12 cellular contexts compared by ENCODE assay signal in the genomic region with DNA sequence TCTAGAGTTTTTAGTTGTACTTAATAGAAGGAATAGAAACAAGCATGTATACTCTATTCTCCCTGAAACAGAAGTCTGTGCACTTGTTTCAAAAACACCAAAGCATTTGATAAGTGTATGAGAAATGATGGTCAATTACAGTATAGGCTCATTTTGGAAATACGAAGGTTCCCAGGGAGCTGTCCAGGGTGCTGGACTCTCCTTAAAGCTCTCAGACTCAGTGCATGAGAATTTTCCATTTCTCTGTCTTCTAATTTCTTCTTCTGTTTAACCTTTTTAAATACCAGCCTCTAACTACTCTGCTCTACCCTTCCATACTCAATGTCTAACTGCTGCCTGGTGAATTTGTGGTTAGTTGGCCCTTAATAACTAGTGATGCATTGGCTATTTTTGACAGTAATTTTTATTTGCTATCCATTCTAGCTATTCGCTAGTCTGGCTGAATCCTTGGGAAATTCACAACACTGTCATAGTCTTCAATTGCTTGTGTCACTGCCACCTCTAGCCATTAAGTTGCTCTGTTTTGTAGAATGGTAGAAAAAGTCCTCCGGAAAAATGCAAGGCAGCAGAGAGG.
DNase-seq lines count a peak whose midpoint lies in the region; ATAC-seq, FAIRE-seq and TF ChIP-seq lines count a peak whose summit lies in the region.
"Had no signal": no experiment of that assay in that cellular context is flagged by ENCODE, and none has a peak within 500 bp of the region (broad histone marks: within the 10 kb centered on the region; RNA-seq: fewer than 3 reads in every experiment).

No MANE protein-coding gene starts in this region.

- no peak overlapping the region for H2AFZ ChIP-seq in Karpas-422 (ENCODE audit: low read length)
- no peak overlapping the region for H2AFZ ChIP-seq in K562 (ENCODE audit: low read depth, low read length)

- H3K36me3 Mint-ChIP-seq in activated CD4-positive, alpha-beta T cell treated with anti-CD3 and anti-CD28 coated beads, Interleukin-2, amount 10 ng/mL, durations not matched to agents 24 days and 14 days (ENCODE audit: low read depth), result no peaks in the 10 kb centered on the region
- no peaks in the 10 kb centered on the region for H3K36me3 Mint-ChIP-seq in nephron progenitor cell (ENCODE audit: low read depth)

- no peak for ATAC-seq in K562
- ATAC-seq in GM21619 (IDR thresholded peaks at IDR 0.05; ENCODE audit: unreplicated experiment), result no peak
- ATAC-seq: left cardiac atrium had no signal

- H3K9ac ChIP-seq in Karpas-422 (ENCODE audit: low read length) (no peak overlapping the region), K562 (ENCODE audit: insufficient read depth in 1 of 2, low read depth in 2 of 2, low read length in 2 of 2) (no peak overlapping the region)

- TF ChIP-seq RAD21 in K562 (CRISPR knock-in tag; conservative IDR thresholded peaks at IDR 0.05 in 1 of 2, IDR thresholded peaks at IDR 0.05 in 1 of 2), result no peak

- TF ChIP-seq CTCF in K562 (IDR thresholded peaks at IDR 0.05 in 2 of 3, conservative IDR thresholded peaks at IDR 0.05 in 1 of 3; ENCODE audit: insufficient read depth in 2 of 3, low read depth in 1 of 3, low read length in 3 of 3) (no peak), nephron progenitor cell (IDR thresholded peaks at IDR 0.05) (no peak)

- no peaks in the 10 kb centered on the region for H3K79me2 ChIP-seq in Karpas-422 (ENCODE audit: low read length)
- H3K79me2 ChIP-seq in K562 (ENCODE audit: control insufficient read depth, insufficient read depth, low read length), result no peaks in the 10 kb centered on the region

- H3K27me3 Mint-ChIP-seq in activated CD4-positive, alpha-beta T cell treated with anti-CD3 and anti-CD28 coated beads, Interleukin-2, amount 10 ng/mL, durations not matched to agents 24 days and 14 days, result no peaks in the 10 kb centered on the region
- peaks cover 33% of the 10 kb centered on the region for H3K27me3 Mint-ChIP-seq in nephron progenitor cell (ENCODE audit: low read depth, poor library complexity)

- H3K4me1 Mint-ChIP-seq in activated CD4-positive, alpha-beta T cell treated with anti-CD3 and anti-CD28 coated beads, Interleukin-2, amount 10 ng/mL, durations not matched to agents 24 days and 14 days, result no peaks in the 10 kb centered on the region
- no peaks in the 10 kb centered on the region for H3K4me1 Mint-ChIP-seq in nephron progenitor cell

- no peaks in the 10 kb centered on the region for H3K9me3 Mint-ChIP-seq in activated CD4-positive, alpha-beta T cell treated with anti-CD3 and anti-CD28 coated beads, Interleukin-2, amount 10 ng/mL, durations not matched to agents 24 days and 14 days
- H3K9me3 Mint-ChIP-seq in nephron progenitor cell, result no peaks in the 10 kb centered on the region

- POLR2A ChIA-PET in K562 (lab: Yijun Ruan, JAX), result no interaction called here

- H3K27ac ChIP-seq in Karpas-422 (ENCODE audit: low read length) (no peak overlapping the region), K562 (ENCODE audit: extremely low read depth, low read depth, low read length) (no peak overlapping the region)
- H3K27ac ChIP-seq: thyroid gland had no signal

- H3K4me3 Mint-ChIP-seq in activated CD4-positive, alpha-beta T cell treated with anti-CD3 and anti-CD28 coated beads, Interleukin-2, amount 10 ng/mL, durations not matched to agents 24 days and 14 days, result no peak overlapping the region
- H3K4me3 Mint-ChIP-seq in nephron progenitor cell, result no peak overlapping the region

- no peaks in the 10 kb centered on the region for H3K9me3 ChIP-seq in Karpas-422 (ENCODE audit: low read length)
- no peaks in the 10 kb centered on the region for H3K9me3 ChIP-seq in K562 (replicated peaks; ENCODE audit: control insufficient read depth, insufficient read depth, low read depth, low read length)
- H3K9me3 ChIP-seq: thyroid gland had no signal

- H3K27me3 ChIP-seq in Karpas-422 (ENCODE audit: low read length) (0 out of 2 replicates have a peak, but pooled peaks cover 2% of the 10 kb centered on the region), K562 (ENCODE audit: control insufficient read depth in 2 of 2, insufficient read depth in 2 of 2, low read length in 2 of 2) (no peaks in the 10 kb centered on the region)
- H3K27me3 ChIP-seq: thyroid gland had no signal

- H3K4me1 ChIP-seq in Karpas-422 (ENCODE audit: low read length) (no peaks in the 10 kb centered on the region), K562 (replicated peaks in 1 of 2; ENCODE audit: control insufficient read depth in 2 of 2, insufficient read depth in 2 of 2, low read length in 2 of 2) (no peaks in the 10 kb centered on the region)
- H3K4me1 ChIP-seq: thyroid gland had no signal

- TF ChIP-seq EP300 in K562 (IDR thresholded peaks at IDR 0.05; ENCODE audit: low read length), result no peak

- H3K36me3 ChIP-seq in Karpas-422 (ENCODE audit: insufficient read depth, low read length) (no peaks in the 10 kb centered on the region), K562 (ENCODE audit: control insufficient read depth, insufficient read depth, low read length) (no peaks in the 10 kb centered on the region)
- H3K36me3 ChIP-seq: thyroid gland had no signal

- H3K27ac Mint-ChIP-seq in activated CD4-positive, alpha-beta T cell treated with anti-CD3 and anti-CD28 coated beads, Interleukin-2, amount 10 ng/mL, durations not matched to agents 24 days and 14 days, result no peak overlapping the region
- no peak overlapping the region for H3K27ac Mint-ChIP-seq in nephron progenitor cell

- H3K4me3 ChIP-seq in Karpas-422 (ENCODE audit: low read length), result no peak overlapping the region
- no peak overlapping the region for H3K4me3 ChIP-seq in K562
- H3K4me3 ChIP-seq: thyroid gland had no signal

- H3K4me2 ChIP-seq in Karpas-422 (ENCODE audit: low read depth, low read length, poor library complexity, severe bottlenecking), result no peak overlapping the region
- H3K4me2 ChIP-seq in K562 (ENCODE audit: insufficient read depth, low read length), result no peak overlapping the region

- H3K9me2 ChIP-seq in Karpas-422 (replicated peaks; ENCODE audit: insufficient read depth, low read length), result no peaks in the 10 kb centered on the region

- no peaks in the 10 kb centered on the region for H4K20me1 ChIP-seq in Karpas-422 (ENCODE audit: insufficient read depth, low read depth, low read length)
- H4K20me1 ChIP-seq in K562 (replicated peaks; ENCODE audit: control insufficient read depth, insufficient read depth, low read length), result no peaks in the 10 kb centered on the region

- intact Hi-C loops in activated CD4-positive, alpha-beta T cell treated with anti-CD3 and anti-CD28 coated beads, Interleukin-2, amount 10 ng/mL, durations not matched to agents 24 days and 14 days (cut with micrococcal nuclease), result no loop called here
- intact Hi-C loops in K562 (cut with micrococcal nuclease), result no loop called here

- H3K9me1 ChIP-seq in K562 (ENCODE audit: control insufficient read depth, insufficient read depth, low read length), result no peaks in the 10 kb centered on the region

- WGBS in K562 (ENCODE audit: insufficient coverage, low coverage, missing lambda C conversion rate), result 8% methylated on average over 3 of the region's 3 CpGs

- CTCF ChIA-PET in K562 (lab: Yijun Ruan, JAX; ENCODE audit: low intra/inter-chr PET ratio), result no interaction called here

- DNase-seq in activated CD4-positive, alpha-beta T cell treated with anti-CD3 and anti-CD28 coated beads, Interleukin-2, amount 10 ng/mL, durations not matched to agents 24 days and 14 days, result peak; percentile 69
- DNase-seq in activated CD4-positive, alpha-beta T cell treated with anti-CD3 and anti-CD28 coated beads for 4 hours, result no peak
- DNase-seq in Karpas-422, result peak; percentile 68
- DNase-seq in K562 (ENCODE audit: extremely low read depth in 1 of 4, low spot score in 3 of 4), result peak in 3 of 4 experiments; percentile 6 to 23 (median 7)
- DNase-seq in nephron progenitor cell, result peak; percentile 77
- no peak for DNase-seq in NCI-H748 (lab: John Stamatoyannopoulos, UW; ENCODE audit: unreplicated experiment)
- DNase-seq in NCI-H510A treated with DMSO at 0.1 percent for 48 hours (lab: John Stamatoyannopoulos, UW), result no peak
- DNase-seq: left cardiac atrium, NCI-H1436 had no signal

- peak; percentile 58 for FAIRE-seq in K562 (lab: Jason Lieb, UNC)
- FAIRE-seq: H1 had no signal

- no TSS peak for BruUV-seq in K562 (replicated peaks; lab: Mats Ljungman, UMichigan)

- in situ Hi-C loops in K562 (cut with MboI), result no loop called here

- no peak for TF ChIP-seq POLR2A in K562 (conservative IDR thresholded peaks at IDR 0.05)

TF ChIP-seq in K562, 482 proteins besides CTCF, POLR2A, EP300 and RAD21 (continues in another document):
- TF ChIP-seq TBP (optimal IDR thresholded peaks at IDR 0.05; ENCODE audit: low read depth, low read length), result no peak
- no peak for TF ChIP-seq MAZ (CRISPR knock-in tag; conservative IDR thresholded peaks at IDR 0.05 in 1 of 2, IDR thresholded peaks at IDR 0.05 in 1 of 2)
- TF ChIP-seq SMARCA5 (IDR thresholded peaks at IDR 0.05), result no peak
- TF ChIP-seq, protein P1, sequence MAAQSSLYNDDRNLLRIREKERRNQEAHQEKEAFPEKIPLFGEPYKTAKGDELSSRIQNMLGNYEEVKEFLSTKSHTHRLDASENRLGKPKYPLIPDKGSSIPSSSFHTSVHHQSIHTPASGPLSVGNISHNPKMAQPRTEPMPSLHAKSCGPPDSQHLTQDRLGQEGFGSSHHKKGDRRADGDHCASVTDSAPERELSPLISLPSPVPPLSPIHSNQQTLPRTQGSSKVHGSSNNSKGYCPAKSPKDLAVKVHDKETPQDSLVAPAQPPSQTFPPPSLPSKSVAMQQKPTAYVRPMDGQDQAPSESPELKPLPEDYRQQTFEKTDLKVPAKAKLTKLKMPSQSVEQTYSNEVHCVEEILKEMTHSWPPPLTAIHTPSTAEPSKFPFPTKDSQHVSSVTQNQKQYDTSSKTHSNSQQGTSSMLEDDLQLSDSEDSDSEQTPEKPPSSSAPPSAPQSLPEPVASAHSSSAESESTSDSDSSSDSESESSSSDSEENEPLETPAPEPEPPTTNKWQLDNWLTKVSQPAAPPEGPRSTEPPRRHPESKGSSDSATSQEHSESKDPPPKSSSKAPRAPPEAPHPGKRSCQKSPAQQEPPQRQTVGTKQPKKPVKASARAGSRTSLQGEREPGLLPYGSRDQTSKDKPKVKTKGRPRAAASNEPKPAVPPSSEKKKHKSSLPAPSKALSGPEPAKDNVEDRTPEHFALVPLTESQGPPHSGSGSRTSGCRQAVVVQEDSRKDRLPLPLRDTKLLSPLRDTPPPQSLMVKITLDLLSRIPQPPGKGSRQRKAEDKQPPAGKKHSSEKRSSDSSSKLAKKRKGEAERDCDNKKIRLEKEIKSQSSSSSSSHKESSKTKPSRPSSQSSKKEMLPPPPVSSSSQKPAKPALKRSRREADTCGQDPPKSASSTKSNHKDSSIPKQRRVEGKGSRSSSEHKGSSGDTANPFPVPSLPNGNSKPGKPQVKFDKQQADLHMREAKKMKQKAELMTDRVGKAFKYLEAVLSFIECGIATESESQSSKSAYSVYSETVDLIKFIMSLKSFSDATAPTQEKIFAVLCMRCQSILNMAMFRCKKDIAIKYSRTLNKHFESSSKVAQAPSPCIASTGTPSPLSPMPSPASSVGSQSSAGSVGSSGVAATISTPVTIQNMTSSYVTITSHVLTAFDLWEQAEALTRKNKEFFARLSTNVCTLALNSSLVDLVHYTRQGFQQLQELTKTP (IDR thresholded peaks at IDR 0.05; ENCODE audit: low read depth in 1 of 2, partially characterized antibody in 2 of 2), result peak in 1 of 2 experiments; percentile 45
- no peak for TF ChIP-seq CAMTA2 (CRISPR knock-in tag; conservative IDR thresholded peaks at IDR 0.05)
- no peak for TF ChIP-seq E2F3 (CRISPR knock-in tag; IDR thresholded peaks at IDR 0.05)
- TF ChIP-seq EHMT2 (IDR thresholded peaks at IDR 0.05), result peak; percentile 87

Comparison
In these comparisons a context has a peak if more than half of its experiments do, and no peak if none do; other contexts are left out.
1. DNase-seq: peak in activated CD4-positive, alpha-beta T cell treated with anti-CD3 and anti-CD28 coated beads, Interleukin-2, amount 10 ng/mL, durations not matched to agents 24 days and 14 days (single experiment), Karpas-422 (single experiment), K562 (3 of 4) and nephron progenitor cell (single experiment); none in activated CD4-positive, alpha-beta T cell treated with anti-CD3 and anti-CD28 coated beads for 4 hours (0 of 2), NCI-H748 (single experiment) and NCI-H510A treated with DMSO at 0.1 percent for 48 hours (single experiment).